ENCODE assay signal across 1 cellular context in the genomic region with DNA sequence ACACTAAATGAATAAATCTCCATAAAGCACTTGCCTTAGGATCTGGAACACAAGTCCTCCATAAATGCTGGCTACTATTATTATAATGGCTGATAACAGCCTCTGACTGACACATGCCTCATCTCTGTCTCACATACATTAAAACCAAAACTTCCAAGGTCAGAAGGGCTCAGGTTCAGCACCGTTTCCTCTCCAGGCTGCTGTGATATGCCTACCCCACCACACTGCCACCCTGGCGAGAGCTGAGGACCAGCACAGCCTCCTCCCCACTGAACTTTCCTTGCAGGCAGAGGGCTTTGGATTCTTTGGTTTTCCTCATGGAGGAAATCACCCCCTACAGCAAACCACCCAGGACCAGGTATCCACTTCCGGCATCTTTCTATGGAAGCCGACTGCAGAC.
TF ChIP-seq lines count a peak whose summit lies in the region.

No MANE protein-coding gene starts in this region.

TF ChIP-seq in A549, 52 proteins besides CTCF, POLR2A, EP300 and RAD21 (continued from another document):
- TF ChIP-seq HES2 (IDR thresholded peaks at IDR 0.05) (no peak), JUNB (IDR thresholded peaks at IDR 0.05) (no peak), ATOH8 (CRISPR knock-in tag; IDR thresholded peaks at IDR 0.05; ENCODE audit: low read depth) (no peak), KDM1A (IDR thresholded peaks at IDR 0.05; ENCODE audit: low read depth) (no peak), SREBF2 (IDR thresholded peaks at IDR 0.05) (no peak), RCOR1 (IDR thresholded peaks at IDR 0.05; ENCODE audit: low read depth, low read length) (no peak), KDM5A (IDR thresholded peaks at IDR 0.05) (no peak), BHLHE40 (IDR thresholded peaks at IDR 0.05; ENCODE audit: low read depth, low read length) (no peak), PHF8 (IDR thresholded peaks at IDR 0.05; ENCODE audit: borderline replicate concordance, low read depth) (no peak)
- TF ChIP-seq, protein P1, sequence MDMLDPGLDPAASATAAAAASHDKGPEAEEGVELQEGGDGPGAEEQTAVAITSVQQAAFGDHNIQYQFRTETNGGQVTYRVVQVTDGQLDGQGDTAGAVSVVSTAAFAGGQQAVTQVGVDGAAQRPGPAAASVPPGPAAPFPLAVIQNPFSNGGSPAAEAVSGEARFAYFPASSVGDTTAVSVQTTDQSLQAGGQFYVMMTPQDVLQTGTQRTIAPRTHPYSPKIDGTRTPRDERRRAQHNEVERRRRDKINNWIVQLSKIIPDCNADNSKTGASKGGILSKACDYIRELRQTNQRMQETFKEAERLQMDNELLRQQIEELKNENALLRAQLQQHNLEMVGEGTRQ (IDR thresholded peaks at IDR 0.05): no peak
